In genomic region chr13:49295231-49295630, GRCh38 we compare ENCODE assay signal across 15 cellular contexts. TPM values are rescaled to one million over a fixed set of nuclear protein-coding genes. Genes with fewer than 3 reads are reported as not detected.
A peak's percentile ranks its signal among the peaks of the same experiment; 100 is the strongest.
DNase-seq lines count a peak whose midpoint lies in the region; ATAC-seq and TF ChIP-seq lines count a peak whose summit lies in the region.
"Had no signal": no experiment of that assay in that cellular context is flagged by ENCODE, and none has a peak within 500 bp of the region (broad histone marks: within the 10 kb centered on the region; RNA-seq: fewer than 3 reads in every experiment).

No MANE protein-coding gene starts in this region.

- peaks cover 3% of the 10 kb centered on the region for H3K27me3 Mint-ChIP-seq in GM23338 (ENCODE audit: insufficient read depth, low read depth, poor library complexity)
- H3K27me3 Mint-ChIP-seq in Caco-2 (ENCODE audit: insufficient read depth, unreplicated experiment): no peaks in the 10 kb centered on the region
- H3K27me3 Mint-ChIP-seq: CD8-positive, alpha-beta memory T cell; IgD-negative memory B cell had no signal

- TF ChIP-seq CTCF in GM23338 (conservative IDR thresholded peaks at IDR 0.05; ENCODE audit: low read depth in 2 of 2): no peak
- TF ChIP-seq CTCF in ovary (IDR thresholded peaks at IDR 0.05): no peak
- no peak for TF ChIP-seq CTCF in tibial nerve (IDR thresholded peaks at IDR 0.05)
- TF ChIP-seq CTCF in Caco-2 (IDR thresholded peaks at IDR 0.05; ENCODE audit: insufficient read depth in 1 of 2, low read depth in 1 of 2, low read length in 1 of 2, severe bottlenecking in 1 of 2, unreplicated experiment in 1 of 2): no peak

- no peak for ATAC-seq in GM23338
- ATAC-seq: GM12878 had no signal

- POLR2A ChIA-PET in HEK293T (lab: Yijun Ruan, JAX): no interaction called here
- POLR2A ChIA-PET in Caco-2 (lab: Charles Lee): no interaction called here

- DNase-seq in GM23338 (ENCODE audit: low spot score): no peak
- DNase-seq in islet precursor cell: peak; percentile 17
- peak; percentile 79 to 90 (median 85) for DNase-seq in ovary
- no peak for DNase-seq in tibial nerve (ENCODE audit: low spot score in 2 of 2)
- DNase-seq in HEK293T (ENCODE audit: extremely low spot score): no peak
- DNase-seq in Caco-2: no peak
- DNase-seq in RKO (ENCODE audit: low spot score): no peak
- DNase-seq: BE2C; CD8-positive, alpha-beta memory T cell; DMS 273 treated with DMSO at 0.1 percent for 48 hours; GM23248; H9 had no signal

- H3K36me3 ChIP-seq in GM23338 (ENCODE audit: insufficient read depth) (no peaks in the 10 kb centered on the region), ovary (no peaks in the 10 kb centered on the region), tibial nerve (peaks cover 0 to 4% (median 0%) of the 10 kb centered on the region in 3 donors), Caco-2 (ENCODE audit: control insufficient read depth, insufficient read depth, low read length) (no peaks in the 10 kb centered on the region)
- H3K36me3 ChIP-seq: BE2C had no signal

- peak overlapping the region; percentile 72 for H2AFZ ChIP-seq in GM23338
- H2AFZ ChIP-seq: GM23248 had no signal

- H3K79me2 ChIP-seq in GM23338 (replicated peaks; ENCODE audit: insufficient read depth): no peaks in the 10 kb centered on the region

- no peaks in the 10 kb centered on the region for H3K9me3 ChIP-seq in ovary
- H3K9me3 ChIP-seq in tibial nerve: no peaks in the 10 kb centered on the region
- no peaks in the 10 kb centered on the region for H3K9me3 ChIP-seq in Caco-2
- H3K9me3 ChIP-seq: BE2C had no signal

- no peaks in the 10 kb centered on the region for H3K4me1 ChIP-seq in GM23338 (ENCODE audit: insufficient read depth)
- peaks cover 6% of the 10 kb centered on the region for H3K4me1 ChIP-seq in ovary (ENCODE audit: insufficient read depth)
- H3K4me1 ChIP-seq in tibial nerve: peaks cover 0 to 66% (median 4%) of the 10 kb centered on the region in 4 donors
- no peaks in the 10 kb centered on the region for H3K4me1 ChIP-seq in Caco-2

- H3K27ac Mint-ChIP-seq in GM23338 (no peak overlapping the region), Caco-2 (ENCODE audit: unreplicated experiment) (no peak overlapping the region)
- H3K27ac Mint-ChIP-seq: H9 had no signal

- H3F3A ChIP-seq in GM23338 (replicated peaks; ENCODE audit: low read depth): no peaks in the 10 kb centered on the region

- CTCF ChIA-PET in HEK293T (lab: Yijun Ruan, JAX) (interaction anchor here (0.6 kb wide), 1 partner anchor 76 kb away, joined by 3 read pairs; no protein-coding TSS in a partner anchor), Caco-2 (lab: Charles Lee) (no interaction called here)

- no peak for TF ChIP-seq EP300 in ovary (IDR thresholded peaks at IDR 0.05)
- no peak for TF ChIP-seq EP300 in tibial nerve (IDR thresholded peaks at IDR 0.05)

- H3K4me3 Mint-ChIP-seq in GM23338 (no peak overlapping the region), Caco-2 (ENCODE audit: unreplicated experiment) (no peak overlapping the region)
- H3K4me3 Mint-ChIP-seq: CD8-positive, alpha-beta memory T cell; H9; IgD-negative memory B cell had no signal

- H3K27ac ChIP-seq in GM23338 (ENCODE audit: low read depth) (no peak overlapping the region), ovary (peak overlapping the region; percentile 27 to 69), tibial nerve (peak overlapping the region in 3 of 4 donors; percentile 11 to 95 (median 90))
- H3K27ac ChIP-seq: C4-2B, GM23248 had no signal

- H4K20me1 ChIP-seq in GM23338 (replicated peaks; ENCODE audit: insufficient read depth): no peaks in the 10 kb centered on the region

- TF ChIP-seq POLR2A in ovary (IDR thresholded peaks at IDR 0.05) (no peak), tibial nerve (IDR thresholded peaks at IDR 0.05) (no peak)

- H3K9me3 Mint-ChIP-seq in GM23338 (no peaks in the 10 kb centered on the region), Caco-2 (ENCODE audit: unreplicated experiment) (no peaks in the 10 kb centered on the region)
- H3K9me3 Mint-ChIP-seq: CD8-positive, alpha-beta memory T cell; H9; IgD-negative memory B cell had no signal

- no peaks in the 10 kb centered on the region for H3K36me3 Mint-ChIP-seq in GM23338 (ENCODE audit: low read depth)
- no peaks in the 10 kb centered on the region for H3K36me3 Mint-ChIP-seq in Caco-2 (ENCODE audit: insufficient read depth, unreplicated experiment)

- intact Hi-C loops in ovary (cut with DNase I) (loop anchor here in 1 of 4 donors (2.0 kb wide), 1 partner anchor 140 kb away; no protein-coding TSS in a partner anchor), Caco-2 (cut with micrococcal nuclease; ENCODE audit: unreplicated experiment) (no loop called here)

- H3K27me3 ChIP-seq in GM23338 (ENCODE audit: insufficient read depth) (no peaks in the 10 kb centered on the region), ovary (no peaks in the 10 kb centered on the region), tibial nerve (no peaks in the 10 kb centered on the region), Caco-2 (replicated peaks; ENCODE audit: control insufficient read depth, insufficient read depth, low read length) (no peaks in the 10 kb centered on the region)
- H3K27me3 ChIP-seq: BE2C had no signal

- H3K4me1 Mint-ChIP-seq in GM23338 (peaks cover 17% of the 10 kb centered on the region; the same call in 2 of the 3 replicates), Caco-2 (ENCODE audit: low read depth, unreplicated experiment) (peaks cover under 1% of the 10 kb centered on the region)
- H3K4me1 Mint-ChIP-seq: IgD-negative memory B cell had no signal

- no peaks in the 10 kb centered on the region for H3K9me2 ChIP-seq in GM23338 (ENCODE audit: insufficient read depth)

- 6 to 13% (median 9%) methylated on average over 5 of the region's 5 CpGs for WGBS in ovary, 3 donors
- 43 to 44% methylated on average over 5 of the region's 5 CpGs for WGBS in tibial nerve, 2 donors

- H3K4me2 ChIP-seq in GM23338: no peak overlapping the region

- H3K4me3 ChIP-seq in GM23338 (no peak overlapping the region), ovary (no peak overlapping the region), tibial nerve (no peak overlapping the region), Caco-2 (ENCODE audit: low read depth, low read length) (no peak overlapping the region)
- H3K4me3 ChIP-seq: GM12878, GM23248 had no signal

- BruUV-seq in Caco-2 (replicated peaks; lab: Mats Ljungman, UMichigan): no TSS peak

TF ChIP-seq in GM23338, 12 proteins besides CTCF, POLR2A, EP300 and RAD21 (continues in another document):
- TF ChIP-seq EZH2phosphoT487 (IDR thresholded peaks at IDR 0.05; ENCODE audit: unreplicated experiment) (no peak), POLR2AphosphoS5 (IDR thresholded peaks at IDR 0.05; ENCODE audit: low read depth) (no peak)

TF ChIP-seq in HEK293T, 16 proteins besides CTCF, POLR2A, EP300 and RAD21:
- no peak for TF ChIP-seq FOXA1 (IDR thresholded peaks at IDR 0.05)
- no peak for TF ChIP-seq TARDBP (IDR thresholded peaks at IDR 0.05)
- TF ChIP-seq FOXK2 (IDR thresholded peaks at IDR 0.05): no peak
- no peak for TF ChIP-seq SUZ12 (IDR thresholded peaks at IDR 0.05)
- no peak for TF ChIP-seq PKNOX1 (IDR thresholded peaks at IDR 0.05)
- TF ChIP-seq FOXM1 (IDR thresholded peaks at IDR 0.05; ENCODE audit: borderline replicate concordance): no peak
- TF ChIP-seq L3MBTL2 (conservative IDR thresholded peaks at IDR 0.05): no peak
- TF ChIP-seq HDGF (IDR thresholded peaks at IDR 0.05; ENCODE audit: borderline replicate concordance): no peak
- no peak for TF ChIP-seq NFRKB (IDR thresholded peaks at IDR 0.05)
- TF ChIP-seq ARNT (IDR thresholded peaks at IDR 0.05): no peak
- TF ChIP-seq SP1 (IDR thresholded peaks at IDR 0.05): no peak
- no peak for TF ChIP-seq ZNF384 (IDR thresholded peaks at IDR 0.05)
- no peak for TF ChIP-seq CTBP1 (IDR thresholded peaks at IDR 0.05; ENCODE audit: borderline replicate concordance)
- TF ChIP-seq LEF1 (IDR thresholded peaks at IDR 0.05; ENCODE audit: borderline replicate concordance): no peak
- no peak for TF ChIP-seq ELF4 (IDR thresholded peaks at IDR 0.05)
- no peak for TF ChIP-seq BHLHE40 (IDR thresholded peaks at IDR 0.05; ENCODE audit: borderline replicate concordance)

RNA-seq across cellular contexts. Expression of gene CDADC1, which starts 47.5 kb away (rescaled TPM):
- 1.3 and 3.1 TPM in 2 replicates for total RNA-seq in GM23338 (2014; rRNA removed; shearing (Covaris generic))
- polyA plus RNA-seq in GM23338 (2016; fragmentation: Nextera tagmentation; extraction: Ambion mirVana): 8.4 and 9.3 TPM in 2 replicates
- total RNA-seq in ovary: 10 to 100 TPM in 5 of 7 donors, 1 to 10 TPM in 2; 7.9 to 17.9 (median 14.0) TPM
- polyA plus RNA-seq in ovary: 1 to 10 TPM; 7.5 to 8.8 TPM
- 10 to 100 TPM in 3 of 4 donors, 1 to 10 TPM in 1; 9.0 to 19.5 (median 14.1) TPM for total RNA-seq in tibial nerve
- 14.4 and 15.9 TPM in 2 replicates for total RNA-seq in Caco-2 (2022)

Comparison
In these comparisons a context has a peak if more than half of its experiments do, and no peak if none do; other contexts are left out.
1. DNase-seq: peak in islet precursor cell (single experiment) and ovary (5 of 5); none in GM23338 (single experiment), tibial nerve (0 of 2), HEK293T (single experiment), Caco-2 (0 of 2) and RKO (single experiment).